Comparison of ENCODE assay signal across 19 cellular contexts in genomic region chr3:122621112-122621511, GRCh38. TPM values are rescaled to one million over a fixed set of nuclear protein-coding genes. Genes with fewer than 3 reads are reported as not detected.
DNase-seq lines count a peak whose midpoint lies in the region; ATAC-seq, FAIRE-seq and TF ChIP-seq lines count a peak whose summit lies in the region.
"Had no signal": no experiment of that assay in that cellular context is flagged by ENCODE, and none has a peak within 500 bp of the region (broad histone marks: within the 10 kb centered on the region; RNA-seq: fewer than 3 reads in every experiment).

No MANE protein-coding gene starts in this region.

- no peak for TF ChIP-seq CTCF in GM13977 (IDR thresholded peaks at IDR 0.05; ENCODE audit: extremely low read depth, insufficient read depth, missing control alignments)
- TF ChIP-seq CTCF in bronchial epithelial cell (IDR thresholded peaks at IDR 0.05; ENCODE audit: insufficient read depth, low read length, severe bottlenecking): no peak
- no peak for TF ChIP-seq CTCF in esophagus muscularis mucosa (IDR thresholded peaks at IDR 0.05)
- TF ChIP-seq CTCF in gastroesophageal sphincter (IDR thresholded peaks at IDR 0.05): no peak

- DNase-seq in GM13977 (ENCODE audit: low spot score) (peak; percentile 21), bronchial epithelial cell (ENCODE audit: low read depth) (no peak), esophagus muscularis mucosa (ENCODE audit: extremely low spot score) (no peak), NCI-H2029 (lab: John Stamatoyannopoulos, UW) (no peak)
- DNase-seq: activated CD4-positive, alpha-beta T cell treated with anti-CD3 and anti-CD28 coated beads for 4 hours; activated T-cell treated with anti-CD3 and anti-CD28 coated beads for 4 hours; DMS153; NK-92 treated with Interleukin-12 subunit alpha and Interleukin-12 subunit beta, amount 100 ng/mL, for 24 hours; SHP77 treated with DMSO at 0.1 percent for 48 hours; stimulated activated CD4-positive, alpha-beta T cell treated with anti-CD3 and anti-CD28 coated beads, Interleukin-4, amount 100 ng/mL, for 24 hours; T-helper 9 cell; upper lobe of right lung had no signal

- peak; percentile 64 for FAIRE-seq in bronchial epithelial cell (lab: Jason Lieb, UNC)
- FAIRE-seq: H54 had no signal

- H3K4me3 ChIP-seq in bronchial epithelial cell (ENCODE audit: low read depth, low read length) (no peak overlapping the region), esophagus muscularis mucosa (no peak overlapping the region), gastroesophageal sphincter (no peak overlapping the region)
- H3K4me3 ChIP-seq: breast epithelium, upper lobe of right lung had no signal

- 57% methylated on average over 3 of the region's 3 CpGs for WGBS in esophagus muscularis mucosa
- 56 to 59% methylated on average over 3 of the region's 3 CpGs for WGBS in gastroesophageal sphincter (ENCODE audit: low coverage in 1 of 2), 2 donors

- H3K4me1 ChIP-seq in esophagus muscularis mucosa (no peaks in the 10 kb centered on the region), gastroesophageal sphincter (no peaks in the 10 kb centered on the region)
- H3K4me1 ChIP-seq: breast epithelium, upper lobe of right lung had no signal

- H3K9me3 ChIP-seq in esophagus muscularis mucosa (no peaks in the 10 kb centered on the region), gastroesophageal sphincter (no peaks in the 10 kb centered on the region)
- H3K9me3 ChIP-seq: breast epithelium, upper lobe of right lung had no signal

- no peak for TF ChIP-seq EP300 in esophagus muscularis mucosa (IDR thresholded peaks at IDR 0.05)
- no peak for TF ChIP-seq EP300 in gastroesophageal sphincter (IDR thresholded peaks at IDR 0.05)

- in situ Hi-C loops in GM13977 (cut with MboI; ENCODE audit: low pct_unique_long_range_greater_than_20kb, low sequenced_read_pairs, unreplicated experiment): no loop called here

- no peak for TF ChIP-seq POLR2A in esophagus muscularis mucosa (IDR thresholded peaks at IDR 0.05; ENCODE audit: low read depth)
- TF ChIP-seq POLR2A in gastroesophageal sphincter (IDR thresholded peaks at IDR 0.05): no peak

- ATAC-seq in GM19438 (IDR thresholded peaks at IDR 0.05; ENCODE audit: low read depth, unreplicated experiment) (peak; percentile 49), HG02981 (IDR thresholded peaks at IDR 0.05; ENCODE audit: unreplicated experiment) (peak; percentile 34), gastroesophageal sphincter (no peak), HG03039 (IDR thresholded peaks at IDR 0.05; ENCODE audit: unreplicated experiment) (no peak)

- no peak overlapping the region for H3K27ac ChIP-seq in esophagus muscularis mucosa (replicated peaks in 1 of 4)
- H3K27ac ChIP-seq in gastroesophageal sphincter: no peak overlapping the region
- H3K27ac ChIP-seq: breast epithelium, upper lobe of right lung had no signal

- no peaks in the 10 kb centered on the region for H3K36me3 ChIP-seq in bronchial epithelial cell (ENCODE audit: control insufficient read depth, insufficient read depth, low read length)
- no peaks in the 10 kb centered on the region for H3K36me3 ChIP-seq in esophagus muscularis mucosa
- H3K36me3 ChIP-seq in gastroesophageal sphincter: no peaks in the 10 kb centered on the region
- H3K36me3 ChIP-seq: breast epithelium, upper lobe of right lung had no signal

- peaks cover 6% of the 10 kb centered on the region for H3K27me3 ChIP-seq in bronchial epithelial cell (ENCODE audit: control insufficient read depth, insufficient read depth, low read length)
- H3K27me3 ChIP-seq in esophagus muscularis mucosa: no peaks in the 10 kb centered on the region
- H3K27me3 ChIP-seq in gastroesophageal sphincter: no peaks in the 10 kb centered on the region
- H3K27me3 ChIP-seq: breast epithelium, upper lobe of right lung had no signal

- intact Hi-C loops in esophagus muscularis mucosa (cut with DNase I): no loop called here

RNA-seq across cellular contexts. Expression of gene PARP15, which starts 43.7 kb away (rescaled TPM):
- 0.13 and 0.26 TPM in 2 replicates for total RNA-seq in bronchial epithelial cell
- total RNA-seq in esophagus muscularis mucosa: 1 to 10 TPM in 1 of 4 donors, under 1 TPM in 3; 0.39 to 2.3 (median 0.65) TPM
- 1 to 10 TPM in 2 of 4 donors, under 1 TPM in 1, not detected in 1; 0.42 to 2.7 (median 1.1) TPM for total RNA-seq in gastroesophageal sphincter
- total RNA-seq: kidney epithelial cell had no signal

RNA-seq across cellular contexts. Expression of gene DTX3L, which starts 57.0 kb away (rescaled TPM):
- total RNA-seq in bronchial epithelial cell (5.0 and 6.4 TPM in 2 replicates), esophagus muscularis mucosa (10 to 100 TPM; 21.6 to 33.5 (median 21.8) TPM), gastroesophageal sphincter (10 to 100 TPM; 23.7 to 24.6 (median 24.2) TPM)

RNA-seq across cellular contexts. Expression of gene PARP9, which starts 57.0 kb away (rescaled TPM):
- total RNA-seq in bronchial epithelial cell (4.5 and 8.1 TPM in 2 replicates), esophagus muscularis mucosa (10 to 100 TPM; 16.7 to 24.0 (median 21.3) TPM), gastroesophageal sphincter (10 to 100 TPM; 21.0 to 28.6 (median 24.0) TPM)

RNA-seq across cellular contexts. Expression of gene PARP14, which starts 59.5 kb away (rescaled TPM):
- total RNA-seq in bronchial epithelial cell: 13.2 and 23.0 TPM in 2 replicates
- 10 to 100 TPM; 21.4 to 34.1 (median 22.5) TPM for total RNA-seq in esophagus muscularis mucosa
- 10 to 100 TPM; 25.0 to 59.0 (median 35.0) TPM for total RNA-seq in gastroesophageal sphincter

Comparison
In these comparisons a context has a peak if more than half of its experiments do, and no peak if none do; other contexts are left out.
1. ATAC-seq: peak in GM19438 (single experiment) and HG02981 (single experiment); none in gastroesophageal sphincter (single experiment) and HG03039 (single experiment).